Comparison of ENCODE assay signal across 26 cellular contexts in the genomic region with DNA sequence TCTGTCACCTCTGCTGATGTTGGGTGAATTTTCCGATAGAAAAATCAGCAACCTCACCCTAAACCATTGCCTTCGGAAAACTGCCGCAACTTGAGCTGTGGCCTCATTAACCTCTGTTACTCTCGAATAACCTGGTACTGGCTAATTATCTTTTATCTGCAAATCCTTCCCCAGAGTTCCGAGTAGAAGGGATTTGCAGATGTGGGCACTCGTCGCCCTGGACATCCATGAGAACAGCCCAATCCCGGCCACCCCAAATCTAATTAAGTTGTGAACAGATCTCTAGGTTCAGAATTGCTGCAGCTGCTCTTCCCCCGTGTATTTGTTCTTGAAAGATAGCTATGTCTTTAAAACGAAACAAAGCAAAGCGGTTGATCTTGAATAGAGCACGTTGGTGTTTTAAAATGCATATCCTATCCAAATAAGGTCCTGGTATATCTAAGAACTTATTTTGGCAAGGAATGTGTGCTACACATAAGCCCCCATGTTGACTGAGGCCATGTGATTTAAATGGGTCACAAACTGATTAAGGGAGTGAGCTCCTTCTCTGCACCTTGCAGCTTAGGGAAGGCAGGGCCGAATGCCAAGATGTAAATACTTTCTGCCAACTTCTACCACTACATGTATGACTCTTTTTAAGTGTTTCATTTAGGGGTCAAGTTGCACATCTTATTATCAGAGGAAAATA.
DNase-seq lines count a peak whose midpoint lies in the region; ATAC-seq and TF ChIP-seq lines count a peak whose summit lies in the region.
"Had no signal": no experiment of that assay in that cellular context is flagged by ENCODE, and none has a peak within 500 bp of the region (broad histone marks: within the 10 kb centered on the region; RNA-seq: fewer than 3 reads in every experiment).

No MANE protein-coding gene starts in this region.

- peak overlapping the region; percentile 19 for H4K91ac ChIP-seq in IMR-90 (ENCODE audit: insufficient read depth, low read depth, low read length)

- no peaks in the 10 kb centered on the region for H4K20me1 ChIP-seq in IMR-90 (ENCODE audit: insufficient read depth, low read length)

- no peak for TF ChIP-seq RAD21 in IMR-90 (IDR thresholded peaks at IDR 0.05; ENCODE audit: low read length)

- H3K27ac ChIP-seq in IMR-90 (ENCODE audit: insufficient read depth, low read length), result no peak overlapping the region
- H3K27ac ChIP-seq: left ventricle myocardium inferior had no signal

- no peaks in the 10 kb centered on the region for H3K9me3 ChIP-seq in IMR-90 (ENCODE audit: control insufficient read depth, insufficient read depth, low read length)
- H3K9me3 ChIP-seq: esophagus muscularis mucosa, left ventricle myocardium inferior had no signal

- peak overlapping the region; percentile 13; the same call in 1 of the 3 replicates for H2BK15ac ChIP-seq in IMR-90 (ENCODE audit: low read depth, low read length)

- H4K5ac ChIP-seq in IMR-90 (ENCODE audit: low read depth, low read length), result no peak overlapping the region

- DNase-seq in ACHN (peak; percentile 10), IMR-90 (no peak), chondrocyte (ENCODE audit: low spot score) (no peak), osteocyte (ENCODE audit: extremely low spot score, unreplicated experiment) (no peak), HEK293T (ENCODE audit: extremely low spot score) (no peak), activated T-cell treated with anti-CD3 and anti-CD28 coated beads for 4 hours (no peak), NCI-H2227 (lab: John Stamatoyannopoulos, UW; ENCODE audit: unreplicated experiment) (no peak)
- no peak for DNase-seq in stimulated activated CD4-positive, alpha-beta T cell treated with anti-CD3 and anti-CD28 coated beads, Interleukin-4, amount 100 ng/mL, for 1 hour
- DNase-seq: activated CD4-positive, alpha-beta T cell treated with anti-CD3 and anti-CD28 coated beads, Interleukin-2, amount 10 ng/mL, durations not matched to agents 24 days and 14 days; activated gamma-delta T cell; CD8-positive, alpha-beta memory T cell; central memory CD4-positive, alpha-beta T cell; DMS79 treated with DMSO at 0.1 percent for 48 hours; effector CD4-positive, alpha-beta T cell; glutamatergic neuron; KBM-7; left ventricle myocardium inferior; MV-4-11; NCI-H187 treated with DMSO at 0.1 percent for 48 hours; NCI-H446 treated with DMSO at 0.1 percent for 48 hours; nucleus accumbens; Right ventricle myocardium superior; stimulated activated naive CD8-positive, alpha-beta T cell treated with anti-CD3 and anti-CD28 coated beads, Interleukin-15, Interleukin-2, amounts not matched to agents 100 U/mL and 50 U/mL, for 24 hours; T-cell had no signal

- intact Hi-C loops in IMR-90 (cut with micrococcal nuclease), result no loop called here

- no peak for ATAC-seq in IMR-90 (ENCODE audit: low read depth)
- ATAC-seq: sciatic nerve; stimulated activated naive CD8-positive, alpha-beta T cell treated with anti-CD3 and anti-CD28 coated beads, Interleukin-15, Interleukin-2, amounts not matched to agents 100 U/mL and 50 U/mL, for 24 hours; T-cell had no signal

- no peak overlapping the region for H2AFZ ChIP-seq in IMR-90 (replicated peaks; ENCODE audit: low read length, poor library complexity)

- no peak overlapping the region for H3K9ac ChIP-seq in IMR-90 (ENCODE audit: low read depth, low read length)

- peaks cover 47% of the 10 kb centered on the region for H3K36me3 ChIP-seq in IMR-90 (ENCODE audit: control insufficient read depth, insufficient read depth, low read length)
- H3K36me3 ChIP-seq: left ventricle myocardium inferior had no signal

- in situ Hi-C loops in ACHN (cut with HindIII; ENCODE audit: low pct_ligation_motif_present, low pct_unique_long_range_greater_than_20kb, low sequenced_read_pairs), result no loop called here
- in situ Hi-C loops in IMR-90 (cut with MboI; ENCODE audit: low sequenced_read_pairs), result no loop called here

- H3K27me3 Mint-ChIP-seq in chondrocyte (ENCODE audit: low read depth), result no peaks in the 10 kb centered on the region
- no peaks in the 10 kb centered on the region for H3K27me3 Mint-ChIP-seq in osteocyte (ENCODE audit: unreplicated experiment)

- 0 out of 2 replicates have a peak overlapping the region, but pooled peaks have one; percentile 1 for H2BK120ac ChIP-seq in IMR-90 (ENCODE audit: low read depth, low read length)

- H3K27ac Mint-ChIP-seq in chondrocyte (ENCODE audit: unreplicated experiment) (peak overlapping the region; percentile 86), osteocyte (ENCODE audit: unreplicated experiment) (peak overlapping the region; percentile 84)
- H3K27ac Mint-ChIP-seq: activated CD4-positive, alpha-beta T cell treated with anti-CD3 and anti-CD28 coated beads, Interleukin-2, amount 10 ng/mL, durations not matched to agents 24 days and 14 days; T-cell had no signal

- H2BK20ac ChIP-seq in IMR-90 (ENCODE audit: low read depth, low read length), result peak overlapping the region; percentile 16; the same call in 1 of the 2 replicates

- 100% methylated on average over 2 of the region's 13 CpGs; no CpG with 5 or more reads in 1 of the 2 experiments for WGBS in IMR-90 (ENCODE audit: extremely low coverage in 2 of 2, insufficient read length in 1 of 2), 2 experiments

- H3K27me3 ChIP-seq in IMR-90 (ENCODE audit: control insufficient read depth, insufficient read depth, low read length), result no peaks in the 10 kb centered on the region
- H3K27me3 ChIP-seq: esophagus muscularis mucosa had no signal

- no peak overlapping the region for H3K56ac ChIP-seq in IMR-90 (ENCODE audit: extremely low read depth, insufficient read depth, low read length)

- POLR2A ChIA-PET in IMR-90 (lab: Charles Lee; ENCODE audit: unreplicated experiment), result interaction anchor here (0.6 kb wide), 1 partner anchor 206 kb away, joined by 3 read pairs; no protein-coding TSS in a partner anchor
- POLR2A ChIA-PET in HEK293T (lab: Yijun Ruan, JAX), result no interaction called here

- peak overlapping the region in 1 of 2 experiments; percentile 52; a peak in 2 of 4 replicates for H4K8ac ChIP-seq in IMR-90 (ENCODE audit: low read depth in 2 of 2, low read length in 2 of 2)

- no peak overlapping the region for H3K4me3 ChIP-seq in IMR-90 (ENCODE audit: insufficient read depth, low read depth, low read length)
- H3K4me3 ChIP-seq: esophagus muscularis mucosa, left ventricle myocardium inferior had no signal

- TF ChIP-seq CTCF in IMR-90 (conservative IDR thresholded peaks at IDR 0.05; ENCODE audit: low read depth, low read length) (no peak), chondrocyte (IDR thresholded peaks at IDR 0.05) (no peak), osteocyte (IDR thresholded peaks at IDR 0.05) (no peak)

- dilution Hi-C loops in IMR-90 (cut with HindIII; ENCODE audit: low sequenced_read_pairs, unreplicated experiment), result no loop called here

- H2BK5ac ChIP-seq in IMR-90 (ENCODE audit: low read depth, low read length, poor library complexity, severe bottlenecking), result peak overlapping the region; percentile 8

- H3K9me3 Mint-ChIP-seq in chondrocyte (ENCODE audit: low read depth) (no peaks in the 10 kb centered on the region), osteocyte (ENCODE audit: unreplicated experiment) (no peaks in the 10 kb centered on the region)
- H3K9me3 Mint-ChIP-seq: activated CD4-positive, alpha-beta T cell treated with anti-CD3 and anti-CD28 coated beads, Interleukin-2, amount 10 ng/mL, durations not matched to agents 24 days and 14 days; CD8-positive, alpha-beta memory T cell; T-cell had no signal

- TF ChIP-seq POLR2A in IMR-90 (IDR thresholded peaks at IDR 0.05; ENCODE audit: low read depth, low read length), result no peak

- no TSS peak for BruUV-seq in IMR-90 (replicated peaks; lab: Mats Ljungman, UMichigan)

- peaks cover 52% of the 10 kb centered on the region for H3K9me1 ChIP-seq in IMR-90 (ENCODE audit: insufficient read depth, low read length)

- H3K79me1 ChIP-seq in IMR-90 (ENCODE audit: low read depth in 1 of 2, low read length in 2 of 2), result peaks cover 23 to 83% of the 10 kb centered on the region in 2 experiments

- no peak overlapping the region for H3K18ac ChIP-seq in IMR-90 (ENCODE audit: low read depth, low read length)

- H3K4me1 Mint-ChIP-seq in chondrocyte (ENCODE audit: low read depth) (peaks cover 50% of the 10 kb centered on the region), osteocyte (ENCODE audit: unreplicated experiment) (peaks cover 69% of the 10 kb centered on the region)

- no peak overlapping the region for H2AK9ac ChIP-seq in IMR-90 (replicated peaks; ENCODE audit: low read depth, low read length, poor library complexity)

- H3K4me1 ChIP-seq in IMR-90 (ENCODE audit: control insufficient read depth, insufficient read depth, low read length), result peaks cover 37% of the 10 kb centered on the region
- H3K4me1 ChIP-seq: left ventricle myocardium inferior had no signal

- H3K36me3 Mint-ChIP-seq in chondrocyte (ENCODE audit: low read depth) (peaks cover 15% of the 10 kb centered on the region), osteocyte (ENCODE audit: unreplicated experiment) (peaks cover 19% of the 10 kb centered on the region)
- H3K36me3 Mint-ChIP-seq: CD8-positive, alpha-beta memory T cell; T-cell had no signal

- H3K23ac ChIP-seq in IMR-90 (ENCODE audit: low read depth, low read length), result 0 out of 2 replicates have a peak overlapping the region, but pooled peaks have one; percentile 3

- H3K4me2 ChIP-seq in IMR-90 (ENCODE audit: low read depth, low read length), result no peak overlapping the region

- no peak overlapping the region for H3K4me3 Mint-ChIP-seq in chondrocyte (ENCODE audit: unreplicated experiment)
- no peak overlapping the region for H3K4me3 Mint-ChIP-seq in osteocyte (ENCODE audit: unreplicated experiment)
- H3K4me3 Mint-ChIP-seq: activated CD4-positive, alpha-beta T cell treated with anti-CD3 and anti-CD28 coated beads, Interleukin-2, amount 10 ng/mL, durations not matched to agents 24 days and 14 days; CD8-positive, alpha-beta memory T cell; T-cell had no signal

- peak overlapping the region; percentile 38; the same call in 1 of the 2 replicates for H3K4ac ChIP-seq in IMR-90 (ENCODE audit: low read depth, low read length)

- H2AK5ac ChIP-seq in IMR-90 (ENCODE audit: low read depth, low read length), result peak overlapping the region; percentile 40; the same call in 1 of the 2 replicates

- no peak overlapping the region for H3K14ac ChIP-seq in IMR-90 (replicated peaks; ENCODE audit: low read depth, low read length)

- CTCF ChIA-PET in IMR-90 (lab: Yijun Ruan, JAX) (no interaction called here), HEK293T (lab: Yijun Ruan, JAX) (interaction anchor here (0.6 kb wide), 1 partner anchor 1182 kb away, joined by 3 read pairs; no protein-coding TSS in a partner anchor)

TF ChIP-seq in IMR-90, 13 proteins besides CTCF, POLR2A, EP300 and RAD21 (continues in another document):
- no peak for TF ChIP-seq FOS (IDR thresholded peaks at IDR 0.05; ENCODE audit: low read depth, low read length)
- TF ChIP-seq CHD1 (IDR thresholded peaks at IDR 0.05; ENCODE audit: low read depth, low read length), result no peak

TF ChIP-seq in HEK293T, 16 proteins besides CTCF, POLR2A, EP300 and RAD21:
- no peak for TF ChIP-seq NFRKB (IDR thresholded peaks at IDR 0.05)
